2 cellular contexts compared by ENCODE assay signal in the genomic region with DNA sequence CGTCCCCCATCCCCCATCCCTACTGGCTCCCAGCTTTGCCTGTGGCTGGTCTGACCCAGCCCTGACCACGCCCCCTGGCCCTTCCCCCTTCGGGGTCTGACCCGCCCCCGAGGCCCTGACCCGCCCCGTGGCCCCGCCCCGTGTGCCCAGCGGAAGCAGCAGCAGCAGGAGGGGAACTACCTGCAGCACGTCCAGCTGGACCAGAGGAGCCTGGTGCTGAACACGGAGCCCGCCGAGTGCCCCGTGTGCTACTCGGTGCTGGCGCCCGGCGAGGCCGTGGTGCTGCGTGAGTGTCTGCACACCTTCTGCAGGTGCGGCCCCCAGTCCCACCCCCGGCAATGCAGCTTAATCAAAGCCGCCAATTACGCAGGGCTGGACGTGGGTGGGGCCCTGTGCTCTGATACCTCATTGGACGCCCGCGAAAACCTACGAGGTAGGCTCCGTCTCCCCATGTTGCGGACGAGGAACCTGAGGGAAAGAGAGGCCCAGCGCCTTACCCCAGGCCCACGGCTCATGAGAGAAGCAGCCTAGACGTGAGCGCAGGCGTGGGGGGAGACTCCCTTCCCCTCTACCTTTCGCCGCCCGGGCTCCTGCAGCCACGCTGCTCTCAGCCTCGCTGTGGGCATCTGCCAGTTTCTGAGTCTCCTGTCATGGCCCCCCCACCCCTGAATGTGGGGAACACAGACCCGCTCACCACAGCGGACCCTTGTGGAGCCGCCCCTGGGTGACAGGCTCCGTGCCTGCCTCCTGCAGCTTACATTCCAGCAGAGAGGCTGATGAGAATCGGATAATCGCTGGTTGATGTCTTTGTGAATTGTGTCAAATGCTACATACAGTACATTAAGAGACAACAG.
TF ChIP-seq lines count a peak whose summit lies in the region.

No MANE protein-coding gene starts in this region.

TF ChIP-seq in HCT116, 20 proteins besides CTCF, POLR2A, EP300 and RAD21:
- no peak for TF ChIP-seq CEBPB (IDR thresholded peaks at IDR 0.05; ENCODE audit: low read depth)
- TF ChIP-seq TCF7L2 (IDR thresholded peaks at IDR 0.05; ENCODE audit: borderline replicate concordance, extremely low read depth, insufficient read depth, insufficient read length), result peak; percentile 49

TF ChIP-seq in SK-N-SH, 30 proteins besides CTCF, POLR2A, EP300 and RAD21:
- no peak for TF ChIP-seq ELF1 (IDR thresholded peaks at IDR 0.05)
- TF ChIP-seq RFX5 (IDR thresholded peaks at IDR 0.05; ENCODE audit: low read length), result no peak
- no peak for TF ChIP-seq GABPA (IDR thresholded peaks at IDR 0.05; ENCODE audit: low read depth)
- no peak for TF ChIP-seq GATA2 (CRISPR knock-in tag; IDR thresholded peaks at IDR 0.05)
- TF ChIP-seq TEAD4 (IDR thresholded peaks at IDR 0.05; ENCODE audit: borderline replicate concordance, insufficient read depth), result no peak
- TF ChIP-seq JUND (IDR thresholded peaks at IDR 0.05), result no peak
- no peak for TF ChIP-seq TAF1 (IDR thresholded peaks at IDR 0.05; ENCODE audit: borderline replicate concordance, low read depth, low read length)
